8 cellular contexts compared by ENCODE assay signal in genomic region chr17:58531122-58531521, GRCh38. TPM values are rescaled to one million over a fixed set of nuclear protein-coding genes. Genes with fewer than 3 reads are reported as not detected.
A peak's percentile ranks its signal among the peaks of the same experiment; 100 is the strongest.
DNase-seq lines count a peak whose midpoint lies in the region; ATAC-seq and TF ChIP-seq lines count a peak whose summit lies in the region.

No MANE protein-coding gene starts in this region.

- H3K36me3 ChIP-seq in SK-N-SH (replicated peaks in 1 of 2; ENCODE audit: control insufficient read depth in 1 of 2, insufficient read depth in 2 of 2, low read length in 1 of 2) (no peaks in the 10 kb centered on the region), subcutaneous abdominal adipose tissue (ENCODE audit: control insufficient read depth in 5 of 5, insufficient read depth in 5 of 5, low read length in 5 of 5) (no peaks in the 10 kb centered on the region)

- CTCF ChIA-PET in SK-N-SH (lab: Yijun Ruan, JAX), result interaction anchor here (1.1 to 10.3 kb wide), 5 partner anchors 11 to 673 kb away, joined by 3 to 112 read pairs (median 6); no protein-coding TSS in a partner anchor

- ATAC-seq in SK-N-SH treated with all-trans-retinoic acid at 6 μM for 48 hours (no peak; the same call in 2 of the 3 replicates), left lobe of liver (no peak), GM21526 (IDR thresholded peaks at IDR 0.05; ENCODE audit: low FRiP score, unreplicated experiment) (no peak)

- H3K27ac ChIP-seq in SK-N-SH (ENCODE audit: low read depth in 2 of 2, low read length in 1 of 2), result no peak overlapping the region
- peak overlapping the region; percentile 100 for H3K27ac ChIP-seq in angular gyrus (ENCODE audit: low read depth, low read length)
- no peak overlapping the region for H3K27ac ChIP-seq in subcutaneous abdominal adipose tissue (ENCODE audit: low read depth, low read length)

- H4K20me1 ChIP-seq in SK-N-SH (ENCODE audit: insufficient read depth), result no peaks in the 10 kb centered on the region

- no peak overlapping the region; the same call in 1 of the 2 replicates for H2AFZ ChIP-seq in SK-N-SH (ENCODE audit: low read depth)

- H3K27me3 ChIP-seq in SK-N-SH (ENCODE audit: insufficient read depth) (no peaks in the 10 kb centered on the region), subcutaneous abdominal adipose tissue (ENCODE audit: control insufficient read depth in 5 of 5, insufficient read depth in 4 of 5, low read length in 5 of 5) (no peaks in the 10 kb centered on the region)

- H3K4me3 ChIP-seq in SK-N-SH (ENCODE audit: low read depth in 2 of 2, low read length in 1 of 2) (peak overlapping the region; percentile 59 to 74; a peak in 3 of 4 replicates), subcutaneous abdominal adipose tissue (ENCODE audit: low read depth in 1 of 5, low read length in 5 of 5) (peak overlapping the region; percentile 64 to 72 (median 68))

- H3K79me2 ChIP-seq in SK-N-SH (ENCODE audit: insufficient read depth), result no peaks in the 10 kb centered on the region

- peak overlapping the region; percentile 99 for H3K4me2 ChIP-seq in SK-N-SH

- DNase-seq in SK-N-SH (peak; percentile 60), left kidney (ENCODE audit: low read depth, low spot score) (peak; percentile 18), left lobe of liver (ENCODE audit: low spot score) (no peak), NCI-H510A (lab: John Stamatoyannopoulos, UW) (no peak)

- no peaks in the 10 kb centered on the region for H3K9me2 ChIP-seq in SK-N-SH

- no peak for TF ChIP-seq CTCF in SK-N-SH (IDR thresholded peaks at IDR 0.05)

- H3K9ac ChIP-seq in SK-N-SH, result no peak overlapping the region
- peak overlapping the region in 2 of 5 donors; percentile 62 to 68 for H3K9ac ChIP-seq in subcutaneous abdominal adipose tissue (ENCODE audit: low read length in 5 of 5)

- POLR2A ChIA-PET in SK-N-SH (lab: Yijun Ruan, JAX), result interaction anchor here (0.9 kb wide), 2 partner anchors 17 to 100 kb away, joined by 3 to 4 read pairs; partner anchors contain the start of gene MTMR4

- no peak for TF ChIP-seq RAD21 in SK-N-SH (IDR thresholded peaks at IDR 0.05; ENCODE audit: low read length)

- H3K9me3 ChIP-seq in SK-N-SH, result no peaks in the 10 kb centered on the region
- no peaks in the 10 kb centered on the region for H3K9me3 ChIP-seq in subcutaneous abdominal adipose tissue (ENCODE audit: control insufficient read depth in 5 of 5, low read length in 5 of 5)

- no peak for TF ChIP-seq EP300 in SK-N-SH (IDR thresholded peaks at IDR 0.05; ENCODE audit: borderline replicate concordance in 1 of 2, low read depth in 1 of 2, low read length in 1 of 2)

- H3K4me1 ChIP-seq in SK-N-SH (ENCODE audit: control insufficient read depth in 1 of 2, insufficient read depth in 2 of 2, low read depth in 1 of 2, low read length in 1 of 2), result peaks cover 5 to 21% of the 10 kb centered on the region in 2 experiments; a peak in 2 of 4 replicates
- peaks cover 1 to 59% (median 38%) of the 10 kb centered on the region in 5 donors for H3K4me1 ChIP-seq in subcutaneous abdominal adipose tissue (ENCODE audit: control insufficient read depth in 5 of 5, insufficient read depth in 5 of 5, low read length in 5 of 5)

- no peaks in the 10 kb centered on the region for H3F3A ChIP-seq in SK-N-SH (replicated peaks; ENCODE audit: insufficient read depth)

- WGBS in SK-N-SH (ENCODE audit: low lambda C conversion rate), result 80% methylated on average over 1 of the region's 3 CpGs

TF ChIP-seq in SK-N-SH, 30 proteins besides CTCF, POLR2A, EP300 and RAD21:
- no peak for TF ChIP-seq ELF1 (IDR thresholded peaks at IDR 0.05)
- no peak for TF ChIP-seq FOXM1 (IDR thresholded peaks at IDR 0.05; ENCODE audit: low read depth)
- 0 out of 2 replicates have a peak, but pooled peaks have one; percentile 7 for TF ChIP-seq MXI1 (IDR thresholded peaks at IDR 0.05; ENCODE audit: low read depth, low read length)
- TF ChIP-seq USF2 (IDR thresholded peaks at IDR 0.05; ENCODE audit: borderline replicate concordance, low read depth, low read length), result no peak
- no peak for TF ChIP-seq SMC3 (IDR thresholded peaks at IDR 0.05; ENCODE audit: low read depth, low read length)

TF ChIP-seq in SK-N-SH treated with all-trans-retinoic acid at 6 μM for 48 hours, 23 proteins besides CTCF, POLR2A, EP300 and RAD21:
- TF ChIP-seq CSDC2 (CRISPR knock-in tag; IDR thresholded peaks at IDR 0.05), result no peak
- no peak for TF ChIP-seq ZNF8 (CRISPR knock-in tag; IDR thresholded peaks at IDR 0.05)
TF ChIP-seq in SK-N-SH treated with all-trans-retinoic acid at 6 μM for 48 hours: peak in this region for 0.

RNA-seq across cellular contexts. Expression of gene MTMR4, which starts 16.7 kb away (rescaled TPM):
- 23.3 and 30.4 TPM in 2 replicates for polyA plus RNA-seq in SK-N-SH (2012; rRNA removed)
- 14.9 and 19.0 TPM in 2 replicates for polyA plus RNA-seq in SK-N-SH (2012; cell fraction: cytosol; rRNA removed)
- 78.4 and 88.5 TPM in 2 replicates for polyA plus RNA-seq in SK-N-SH (2012; cell fraction: nucleus; rRNA removed)
- 101 TPM for total RNA-seq in left lobe of liver

RNA-seq across cellular contexts. Expression of gene HSF5, which starts 42.9 kb away (rescaled TPM):
- not detected in 2 replicates for polyA plus RNA-seq in SK-N-SH (2012; rRNA removed)
- 0.01 TPM in 2 replicates for polyA plus RNA-seq in SK-N-SH (2012; cell fraction: cytosol; rRNA removed)
- polyA plus RNA-seq in SK-N-SH (2012; cell fraction: nucleus; rRNA removed), result 0.05 TPM in 1 of 2 replicates, not detected in the other
- total RNA-seq in left lobe of liver, result 0.18 TPM

Comparison
In these comparisons a context has a peak if more than half of its experiments do, and no peak if none do; other contexts are left out.
1. DNase-seq: peak in SK-N-SH (single experiment) and left kidney (single experiment); none in left lobe of liver (single experiment) and NCI-H510A (single experiment).